Comparison of ENCODE assay signal across 9 cellular contexts in genomic region chr6:158816329-158816728, GRCh38. TPM values are rescaled to one million over a fixed set of nuclear protein-coding genes. Genes with fewer than 3 reads are reported as not detected.
A peak's percentile ranks its signal among the peaks of the same experiment; 100 is the strongest.
DNase-seq lines count a peak whose midpoint lies in the region; ATAC-seq, FAIRE-seq and TF ChIP-seq lines count a peak whose summit lies in the region.
"Had no signal": no experiment of that assay in that cellular context is flagged by ENCODE, and none has a peak within 500 bp of the region (broad histone marks: within the 10 kb centered on the region; RNA-seq: fewer than 3 reads in every experiment).

No MANE protein-coding gene starts in this region.

- POLR2A ChIA-PET in activated B cell treated with CpG ODN at 0.5 μM for 24 hours (lab: Charles Lee), result interaction anchor here (1.8 to 4.3 kb wide), 4 partner anchors 11 to 101 kb away, joined by 10 to 113 read pairs (median 30); no protein-coding TSS in a partner anchor

- H3K4me3 Mint-ChIP-seq in activated B cell treated with CpG ODN at 0.5 μM for 24 hours, result peak overlapping the region; percentile 100

- CTCF ChIA-PET in activated B cell treated with CpG ODN at 0.5 μM for 24 hours (lab: Charles Lee), result interaction anchor here (0.7 to 2.0 kb wide), 3 partner anchors 8 to 142 kb away, joined by 3 to 7 read pairs (median 5); no protein-coding TSS in a partner anchor

- H3K4me1 ChIP-seq in ACC112 (ENCODE audit: control insufficient read depth, insufficient read depth, low read length, unreplicated experiment) (peaks cover 17% of the 10 kb centered on the region), iPS-18a (ENCODE audit: control insufficient read depth, low read depth, low read length) (peaks cover 34% of the 10 kb centered on the region), tibial nerve (peaks cover 0 to 62% (median 43%) of the 10 kb centered on the region in 4 donors)

- H2AFZ ChIP-seq in ACC112 (ENCODE audit: low read length, unreplicated experiment), result no peak overlapping the region

- intact Hi-C loops in activated B cell treated with CpG ODN at 0.5 μM for 24 hours (cut with micrococcal nuclease), result loop anchor here (5.0 kb wide), 2 partner anchors 169 to 291 kb away; no protein-coding TSS in a partner anchor

- ATAC-seq in GM21529 (IDR thresholded peaks at IDR 0.05; ENCODE audit: unreplicated experiment) (peak; percentile 37), activated B cell treated with CpG ODN at 0.5 μM for 24 hours (ENCODE audit: low read depth) (no peak)

- peaks cover 60% of the 10 kb centered on the region for H3K79me2 ChIP-seq in ACC112 (ENCODE audit: control insufficient read depth, insufficient read depth, low read length, unreplicated experiment)

- H3K9me3 ChIP-seq in iPS-18a (ENCODE audit: control insufficient read depth, low read depth, low read length) (no peaks in the 10 kb centered on the region), tibial nerve (no peaks in the 10 kb centered on the region)

- DNase-seq in activated B cell treated with CpG ODN at 0.5 μM for 24 hours (no peak), tibial nerve (ENCODE audit: low spot score in 2 of 2) (no peak), amygdala (lab: John Stamatoyannopoulos, UW) (no peak), urothelium cell line (ENCODE audit: low spot score) (no peak), AG08396 (ENCODE audit: low spot score) (no peak)

- no peak for TF ChIP-seq POLR2A in tibial nerve (IDR thresholded peaks at IDR 0.05)

- H3K27ac ChIP-seq in ACC112 (ENCODE audit: low read depth, low read length) (no peak overlapping the region), iPS-18a (ENCODE audit: low read length) (no peak overlapping the region), tibial nerve (peak overlapping the region; percentile 40 to 99 (median 96))

- WGBS in tibial nerve, 2 donors, result 51 to 52% methylated on average over 5 of the region's 5 CpGs

- FAIRE-seq in urothelium cell line (lab: Jason Lieb, UNC), result no peak
- FAIRE-seq: endometrium had no signal

- H3K27me3 ChIP-seq in ACC112 (ENCODE audit: insufficient read depth, low read length) (no peaks in the 10 kb centered on the region), iPS-18a (ENCODE audit: control insufficient read depth, insufficient read depth, low read length) (peaks cover 10% of the 10 kb centered on the region), tibial nerve (no peaks in the 10 kb centered on the region)

- no peak for TF ChIP-seq EP300 in tibial nerve (IDR thresholded peaks at IDR 0.05)

- peak overlapping the region; percentile 97 for H3K27ac Mint-ChIP-seq in activated B cell treated with CpG ODN at 0.5 μM for 24 hours

- H3K36me3 ChIP-seq in ACC112 (ENCODE audit: insufficient read depth, low read length), result no peaks in the 10 kb centered on the region
- peaks cover 49% of the 10 kb centered on the region for H3K36me3 ChIP-seq in iPS-18a (ENCODE audit: control insufficient read depth, low read depth, low read length)
- no peaks in the 10 kb centered on the region for H3K36me3 ChIP-seq in tibial nerve

- H3K4me3 ChIP-seq in ACC112 (ENCODE audit: low read depth, low read length), result peak overlapping the region; percentile 81; the same call in 1 of the 2 replicates
- H3K4me3 ChIP-seq in iPS-18a (ENCODE audit: low read length), result peak overlapping the region; percentile 72
- peak overlapping the region; percentile 60 to 92 (median 76) for H3K4me3 ChIP-seq in tibial nerve

- H3K4me1 Mint-ChIP-seq in activated B cell treated with CpG ODN at 0.5 μM for 24 hours, result peaks cover 71% of the 10 kb centered on the region

- no peak for TF ChIP-seq CTCF in activated B cell treated with CpG ODN at 0.5 μM for 24 hours (IDR thresholded peaks at IDR 0.05)
- TF ChIP-seq CTCF in tibial nerve (IDR thresholded peaks at IDR 0.05), result no peak

- no peaks in the 10 kb centered on the region for H3K27me3 Mint-ChIP-seq in activated B cell treated with CpG ODN at 0.5 μM for 24 hours

- H3K9me3 Mint-ChIP-seq in activated B cell treated with CpG ODN at 0.5 μM for 24 hours, result no peaks in the 10 kb centered on the region

- no peak overlapping the region for H3K9ac ChIP-seq in iPS-18a (ENCODE audit: low read length)

- peaks cover 67% of the 10 kb centered on the region for H3K36me3 Mint-ChIP-seq in activated B cell treated with CpG ODN at 0.5 μM for 24 hours (ENCODE audit: low read depth)

RNA-seq across cellular contexts. Expression of gene EZR, which starts 2.8 kb away (rescaled TPM):
- total RNA-seq in activated B cell treated with CpG ODN at 0.5 μM for 24 hours (488 and 489 TPM in 2 replicates), tibial nerve (100 to 1,000 TPM in 3 of 4 donors, 10 to 100 TPM in 1; 83.7 to 168 (median 144) TPM)

Comparison
In these comparisons a context has a peak if more than half of its experiments do, and no peak if none do; other contexts are left out.
1. H3K27ac ChIP-seq: peak in tibial nerve (4 of 4); none in ACC112 (single experiment) and iPS-18a (single experiment).
2. Peak in every context shown above with its lines, with median percentiles within 50 percentile points of each other: H3K4me3 ChIP-seq.